Comparison of ENCODE assay signal across 12 cellular contexts in genomic region chr20:2210646-2211556, GRCh38.
DNase-seq lines count a peak whose midpoint lies in the region; TF ChIP-seq lines count a peak whose summit lies in the region.
"Had no signal": no experiment of that assay in that cellular context is flagged by ENCODE, and none has a peak within 500 bp of the region (broad histone marks: within the 10 kb centered on the region; RNA-seq: fewer than 3 reads in every experiment).

No MANE protein-coding gene starts in this region.

- H3K4me1 ChIP-seq in Karpas-422 (ENCODE audit: low read length) (peaks cover 6% of the 10 kb centered on the region), colonic mucosa (peaks cover 4% of the 10 kb centered on the region), liver (ENCODE audit: control insufficient read depth in 4 of 4, insufficient read depth in 4 of 4, low read length in 3 of 4) (peaks cover 0 to 9% (median 4%) of the 10 kb centered on the region in 4 donors), sigmoid colon (peaks cover 0 to 16% (median 13%) of the 10 kb centered on the region in 4 donors)

- H3K9ac ChIP-seq in Karpas-422 (ENCODE audit: low read length) (no peak overlapping the region), colonic mucosa (ENCODE audit: low read depth in 2 of 2, low read length in 2 of 2) (no peak overlapping the region), liver (ENCODE audit: low read depth in 1 of 2, low read length in 2 of 2) (no peak overlapping the region)

- DNase-seq in AG08395 (ENCODE audit: low spot score) (peak; percentile 85), Karpas-422 (peak; percentile 69), colonic mucosa (peak; percentile 31), HK-2 (ENCODE audit: unreplicated experiment) (no peak), dedifferentiated amniotic fluid mesenchymal stem cell (ENCODE audit: extremely low spot score) (no peak), glomerular visceral epithelial cell (ENCODE audit: extremely low spot score) (no peak), sigmoid colon (no peak)
- DNase-seq: activated naive CD4-positive, alpha-beta T cell treated with anti-CD3 and anti-CD28 coated beads, Interleukin-2, amount 50 U/mL, for 16 hours; NCI-H187 treated with DMSO at 0.1 percent for 48 hours had no signal

- H4K20me1 ChIP-seq in Karpas-422 (ENCODE audit: insufficient read depth, low read depth, low read length), result no peaks in the 10 kb centered on the region

- no peaks in the 10 kb centered on the region for H3K79me2 ChIP-seq in Karpas-422 (ENCODE audit: low read length)

- no peak overlapping the region for H3K4me2 ChIP-seq in Karpas-422 (ENCODE audit: low read depth, low read length, poor library complexity, severe bottlenecking)

- no peak overlapping the region for H2AFZ ChIP-seq in Karpas-422 (ENCODE audit: low read length)

- 80% methylated on average over 5 of the region's 5 CpGs for WGBS in liver
- WGBS in sigmoid colon, 2 donors, result 38 to 65% methylated on average over 5 of the region's 5 CpGs

- H3K4me3 ChIP-seq in Karpas-422 (ENCODE audit: low read length) (no peak overlapping the region), colonic mucosa (no peak overlapping the region), liver (ENCODE audit: low read depth in 1 of 3, low read length in 3 of 3) (no peak overlapping the region), sigmoid colon (no peak overlapping the region)
- H3K4me3 ChIP-seq: gastrocnemius medialis had no signal

- TF ChIP-seq CTCF in colonic mucosa (IDR thresholded peaks at IDR 0.05) (no peak), liver (IDR thresholded peaks at IDR 0.05; ENCODE audit: low read depth, low read length, missing input control) (no peak), sigmoid colon (IDR thresholded peaks at IDR 0.05) (no peak)

- no peak for TF ChIP-seq POLR2A in sigmoid colon (IDR thresholded peaks at IDR 0.05)

- H3K27me3 ChIP-seq in Karpas-422 (ENCODE audit: low read length), result no peaks in the 10 kb centered on the region
- peaks cover 8% of the 10 kb centered on the region for H3K27me3 ChIP-seq in colonic mucosa
- no peaks in the 10 kb centered on the region for H3K27me3 ChIP-seq in liver (ENCODE audit: control insufficient read depth in 4 of 4, insufficient read depth in 4 of 4, low read length in 3 of 4)
- peaks cover 8 to 52% (median 13%) of the 10 kb centered on the region in 3 donors for H3K27me3 ChIP-seq in sigmoid colon

- H3K9me3 ChIP-seq in Karpas-422 (ENCODE audit: low read length), result no peaks in the 10 kb centered on the region
- no peaks in the 10 kb centered on the region for H3K9me3 ChIP-seq in colonic mucosa
- no peaks in the 10 kb centered on the region for H3K9me3 ChIP-seq in liver (ENCODE audit: control insufficient read depth in 4 of 4, low read length in 3 of 4)
- no peaks in the 10 kb centered on the region for H3K9me3 ChIP-seq in sigmoid colon
- H3K9me3 ChIP-seq: gastrocnemius medialis had no signal

- peak; percentile 32 to 40 for TF ChIP-seq RAD21 in liver (IDR thresholded peaks at IDR 0.05)

- intact Hi-C loops in colonic mucosa (cut with DNase I) (no loop called here), sigmoid colon (cut with DNase I) (no loop called here)

- H3K36me3 ChIP-seq in Karpas-422 (ENCODE audit: insufficient read depth, low read length) (no peaks in the 10 kb centered on the region), colonic mucosa (no peaks in the 10 kb centered on the region), liver (ENCODE audit: control insufficient read depth in 4 of 4, insufficient read depth in 3 of 4, low read depth in 1 of 4, low read length in 3 of 4) (no peaks in the 10 kb centered on the region), sigmoid colon (no peaks in the 10 kb centered on the region)
- H3K36me3 ChIP-seq: gastrocnemius medialis had no signal

- no peaks in the 10 kb centered on the region for H3K9me2 ChIP-seq in Karpas-422 (replicated peaks; ENCODE audit: insufficient read depth, low read length)

- TF ChIP-seq EP300 in sigmoid colon (IDR thresholded peaks at IDR 0.05), result no peak

- H3K27ac ChIP-seq in Karpas-422 (ENCODE audit: low read length) (no peak overlapping the region), colonic mucosa (no peak overlapping the region), liver (ENCODE audit: low read depth in 1 of 2, low read length in 2 of 2) (peak overlapping the region; percentile 26 to 29), sigmoid colon (no peak overlapping the region)
- H3K27ac ChIP-seq: gastrocnemius medialis, VCaP had no signal

TF ChIP-seq in liver, 16 proteins besides CTCF, POLR2A, EP300 and RAD21:
- no peak for TF ChIP-seq FOXA2 (IDR thresholded peaks at IDR 0.05)
- TF ChIP-seq ZBTB33 (IDR thresholded peaks at IDR 0.05), result no peak
- no peak for TF ChIP-seq ATF3 (IDR thresholded peaks at IDR 0.05)
- TF ChIP-seq EGR1 (IDR thresholded peaks at IDR 0.05; ENCODE audit: low read depth in 2 of 2), result no peak
- no peak for TF ChIP-seq SP1 (IDR thresholded peaks at IDR 0.05)
- no peak for TF ChIP-seq HNF4G (IDR thresholded peaks at IDR 0.05)
- no peak for TF ChIP-seq HNF4A (conservative IDR thresholded peaks at IDR 0.05)
- TF ChIP-seq YY1 (IDR thresholded peaks at IDR 0.05), result no peak
- no peak for TF ChIP-seq FOXA1 (IDR thresholded peaks at IDR 0.05)
- TF ChIP-seq JUND (IDR thresholded peaks at IDR 0.05), result no peak
- TF ChIP-seq REST (IDR thresholded peaks at IDR 0.05), result no peak
- TF ChIP-seq GABPA (IDR thresholded peaks at IDR 0.05 in 1 of 2, conservative IDR thresholded peaks at IDR 0.05 in 1 of 2), result no peak
- TF ChIP-seq TAF1 (conservative IDR thresholded peaks at IDR 0.05), result no peak
- TF ChIP-seq NR2F2 (IDR thresholded peaks at IDR 0.05), result no peak

Comparison
In these comparisons a context has a peak if more than half of its experiments do, and no peak if none do; other contexts are left out.
1. DNase-seq: peak in AG08395 (single experiment), Karpas-422 (single experiment) and colonic mucosa (single experiment); none in HK-2 (single experiment), dedifferentiated amniotic fluid mesenchymal stem cell (single experiment), glomerular visceral epithelial cell (single experiment) and sigmoid colon (single experiment).
2. H3K27ac ChIP-seq: peak in liver (2 of 2); none in Karpas-422 (single experiment), colonic mucosa (single experiment) and sigmoid colon (0 of 4).